ENCODE assay signal across 24 cellular contexts in genomic region chr4:88443486-88443885, GRCh38.
"Had no signal": no experiment of that assay in that cellular context is flagged by ENCODE, and none has a peak within 500 bp of the region (broad histone marks: within the 10 kb centered on the region; RNA-seq: fewer than 3 reads in every experiment).

No MANE protein-coding gene starts in this region.

- H3K36me3 ChIP-seq: ovary, thoracic aorta, transverse colon, uterus had no signal

- H3K27ac ChIP-seq: coronary artery, ovary, psoas muscle, sigmoid colon, thoracic aorta, transverse colon, upper lobe of right lung, uterus had no signal

- H3K9me3 Mint-ChIP-seq: naive thymus-derived CD8-positive, alpha-beta T cell had no signal

- H3K27me3 Mint-ChIP-seq: naive thymus-derived CD8-positive, alpha-beta T cell had no signal

- H3K4me1 ChIP-seq: psoas muscle, sigmoid colon, transverse colon, upper lobe of right lung, uterus had no signal

- H3K4me1 Mint-ChIP-seq: nephron progenitor cell had no signal

- H3K27ac Mint-ChIP-seq: nephron progenitor cell had no signal

- H3K27me3 ChIP-seq: ovary, sigmoid colon, transverse colon, upper lobe of right lung, uterus had no signal

- H3K4me3 ChIP-seq: coronary artery, lung, ovary, psoas muscle, sigmoid colon, thoracic aorta, transverse colon, upper lobe of right lung, uterus had no signal

- ATAC-seq: left lobe of liver; naive thymus-derived CD8-positive, alpha-beta T cell; psoas muscle; right cardiac atrium; stimulated activated effector memory CD8-positive, alpha-beta T cell treated with anti-CD3 and anti-CD28 coated beads, Interleukin-12 subunit alpha, Interleukin-12 subunit beta, amount 100 ng/mL, for 72 hours had no signal

- H3K9me3 ChIP-seq: ovary, psoas muscle, sigmoid colon, thoracic aorta, transverse colon, upper lobe of right lung, uterus had no signal

- DNase-seq: dermis blood vessel endothelial cell; effector memory CD4-positive, alpha-beta T cell; hypothalamus; kidney; mesenchymal stem cell; naive thymus-derived CD8-positive, alpha-beta T cell; nephron progenitor cell; occipital lobe; ovary; posterior cingulate gyrus; psoas muscle; right cardiac atrium; sigmoid colon; stimulated activated CD4-positive, alpha-beta T cell treated with anti-CD3 and anti-CD28 coated beads, Interleukin-2, amount 100 ng/mL, for 24 hours; stimulated activated CD4-positive, alpha-beta T cell treated with anti-CD3 and anti-CD28 coated beads, Interleukin-4, amount 100 ng/mL, for 24 hours; stimulated activated naive CD4-positive, alpha-beta T cell treated with Interleukin-2 at 50 U/mL for 16 hours; transverse colon; upper lobe of right lung; uterus had no signal

- H3K4me3 Mint-ChIP-seq: naive thymus-derived CD8-positive, alpha-beta T cell; nephron progenitor cell; stimulated activated effector memory CD8-positive, alpha-beta T cell treated with anti-CD3 and anti-CD28 coated beads, Interleukin-12 subunit alpha, Interleukin-12 subunit beta, amount 100 ng/mL, for 72 hours had no signal
